Comparison of ENCODE assay signal across 7 cellular contexts in genomic region chr12:121885129-121885528, GRCh38. TPM values are rescaled to one million over a fixed set of nuclear protein-coding genes. Genes with fewer than 3 reads are reported as not detected.
"Had no signal": no experiment of that assay in that cellular context is flagged by ENCODE, and none has a peak within 500 bp of the region (broad histone marks: within the 10 kb centered on the region; RNA-seq: fewer than 3 reads in every experiment).

No MANE protein-coding gene starts in this region.

RNA-seq across cellular contexts. Expression of gene HPD, which starts 26.5 kb away (rescaled TPM):
- total RNA-seq: activated CD4-positive, alpha-beta T cell treated with anti-CD3 and anti-CD28 coated beads for 36 hours; activated CD8-positive, alpha-beta memory T cell treated with anti-CD3 and anti-CD28 coated beads, Interleukin-2, amount 10 ng/mL, durations not matched to agents 7 days and 5 days; activated CD8-positive, alpha-beta T cell treated with anti-CD3 and anti-CD28 coated beads, Interleukin-2, amount 10 ng/mL, durations not matched to agents 7 days and 5 days; activated T-helper 2 cell treated with anti-CD3 and anti-CD28 coated beads, Interferon-gamma antibody, Interleukin-2, Interleukin-4, amounts not matched to agents 10 μg/mL and 5 μg/mL and 100 μg/mL, durations not matched to agents 14 hours and 24 hours and 36 hours; cardiac muscle cell; dermis microvascular lymphatic vessel endothelial cell; temporal lobe had no signal
- polyA plus RNA-seq: cardiac muscle cell had no signal
